In genomic region chr3:52817860-52818259, GRCh38 we compare ENCODE assay signal across 35 cellular contexts. TPM values are rescaled to one million over a fixed set of nuclear protein-coding genes. Genes with fewer than 3 reads are reported as not detected.
"Had no signal": no experiment of that assay in that cellular context is flagged by ENCODE, and none has a peak within 500 bp of the region (broad histone marks: within the 10 kb centered on the region; RNA-seq: fewer than 3 reads in every experiment).

No MANE protein-coding gene starts in this region.

- H3K9me3 Mint-ChIP-seq: activated B cell treated with CpG ODN at 0.5 μM for 24 hours; activated CD4-positive, alpha-beta memory T cell treated with anti-CD3 and anti-CD28 coated beads for 36 hours; activated naive CD4-positive, alpha-beta T cell treated with anti-CD3 and anti-CD28 coated beads, Interleukin-2, amount 10 ng/mL, durations not matched to agents 7 days and 5 days; activated naive CD8-positive, alpha-beta T cell treated with anti-CD3 and anti-CD28 coated beads, Interleukin-2, amount 50 U/mL, for 24 hours; brain had no signal

- DNase-seq: activated B cell treated with CpG ODN at 0.5 μM for 24 hours; activated CD4-positive, alpha-beta memory T cell treated with anti-CD3 and anti-CD28 coated beads for 36 hours; activated CD4-positive, alpha-beta T cell treated with anti-CD3 and anti-CD28 coated beads for 4 hours; activated CD4-positive, alpha-beta T cell treated with anti-CD3 and anti-CD28 coated beads, Interleukin-2, amount 50 U/mL, for 1 hour; activated CD4-positive, CD25-positive, alpha-beta regulatory T cell treated with anti-CD3 and anti-CD28 coated beads, Interleukin-2, amount 50 U/mL, for 72 hours; activated CD8-positive, alpha-beta memory T cell treated with anti-CD3 and anti-CD28 coated beads, Interleukin-2, amount 50 U/mL, for 48 hours; activated effector memory CD4-positive, alpha-beta T cell treated with Interleukin-2 at 50 U/mL for 16 hours; activated naive CD4-positive, alpha-beta T cell treated with anti-CD3 and anti-CD28 coated beads, Interleukin-2, amount 10 ng/mL, durations not matched to agents 7 days and 5 days; activated naive CD8-positive, alpha-beta T cell treated with anti-CD3 and anti-CD28 coated beads, Interleukin-2, amount 50 U/mL, for 24 hours; activated T-cell treated with anti-CD3 and anti-CD28 coated beads, Interleukin-2, amount 50 U/mL, for 48 hours; anterior cingulate cortex; NCI-H1092 treated with DMSO at 0.1 percent for 48 hours; NCI-H1417; NCI-H146; NCI-H187; NCI-H2029 treated with DMSO at 0.1 percent for 48 hours; NCI-H2107; NCI-H2171; NCI-H510A; NCI-H526; NCI-H748 treated with DMSO at 0.1 percent for 48 hours; NK-92 treated with Interleukin-12 subunit alpha and Interleukin-12 subunit beta, amount 100 ng/mL, for 24 hours; PC-9; Right ventricle myocardium superior; SW 1271; T-helper 1 cell; T-helper 2 cell; T-helper 9 cell had no signal

- H3K36me3 Mint-ChIP-seq: activated CD4-positive, alpha-beta memory T cell treated with anti-CD3 and anti-CD28 coated beads for 36 hours; activated naive CD4-positive, alpha-beta T cell treated with anti-CD3 and anti-CD28 coated beads, Interleukin-2, amount 10 ng/mL, durations not matched to agents 7 days and 5 days; activated naive CD8-positive, alpha-beta T cell; brain had no signal

- H3K4me3 Mint-ChIP-seq: activated B cell treated with CpG ODN at 0.5 μM for 24 hours; activated CD4-positive, alpha-beta memory T cell treated with anti-CD3 and anti-CD28 coated beads for 36 hours; activated naive CD4-positive, alpha-beta T cell treated with anti-CD3 and anti-CD28 coated beads, Interleukin-2, amount 10 ng/mL, durations not matched to agents 7 days and 5 days; activated naive CD8-positive, alpha-beta T cell; activated naive CD8-positive, alpha-beta T cell treated with anti-CD3 and anti-CD28 coated beads, Interleukin-2, amount 50 U/mL, for 24 hours; brain had no signal

- H3K4me2 ChIP-seq: PC-9 had no signal

- H3K27me3 Mint-ChIP-seq: activated B cell treated with CpG ODN at 0.5 μM for 24 hours; activated CD4-positive, alpha-beta memory T cell treated with anti-CD3 and anti-CD28 coated beads for 36 hours; activated naive CD4-positive, alpha-beta T cell treated with anti-CD3 and anti-CD28 coated beads, Interleukin-2, amount 10 ng/mL, durations not matched to agents 7 days and 5 days; activated naive CD8-positive, alpha-beta T cell; activated naive CD8-positive, alpha-beta T cell treated with anti-CD3 and anti-CD28 coated beads, Interleukin-2, amount 50 U/mL, for 24 hours had no signal

- H3K4me3 ChIP-seq: K562, PC-9 had no signal

- H3K27ac ChIP-seq: PC-9, RWPE1, VCaP had no signal

- H3K27ac Mint-ChIP-seq: activated B cell treated with CpG ODN at 0.5 μM for 24 hours; activated CD4-positive, alpha-beta memory T cell treated with anti-CD3 and anti-CD28 coated beads for 36 hours; activated naive CD8-positive, alpha-beta T cell; activated naive CD8-positive, alpha-beta T cell treated with anti-CD3 and anti-CD28 coated beads, Interleukin-2, amount 50 U/mL, for 24 hours had no signal

- H3K4me1 Mint-ChIP-seq: activated B cell treated with CpG ODN at 0.5 μM for 24 hours; activated naive CD4-positive, alpha-beta T cell treated with anti-CD3 and anti-CD28 coated beads, Interleukin-2, amount 10 ng/mL, durations not matched to agents 7 days and 5 days; activated naive CD8-positive, alpha-beta T cell treated with anti-CD3 and anti-CD28 coated beads, Interleukin-2, amount 50 U/mL, for 24 hours had no signal

- ATAC-seq: activated naive CD8-positive, alpha-beta T cell treated with anti-CD3 and anti-CD28 coated beads, Interleukin-2, amount 50 U/mL, for 24 hours; K562 had no signal

RNA-seq across cellular contexts. Expression of gene MUSTN1, which starts 17.0 kb away (rescaled TPM):
- total RNA-seq: bronchial epithelial cell, PC-9 had no signal

RNA-seq across cellular contexts. Expression of gene ITIH3, which starts 23.3 kb away (rescaled TPM):
- total RNA-seq: activated B cell treated with CpG ODN at 0.5 μM for 24 hours; activated CD4-positive, alpha-beta memory T cell treated with anti-CD3 and anti-CD28 coated beads for 36 hours; bronchial epithelial cell; M059J; PC-9 had no signal

RNA-seq across cellular contexts. Expression of gene ITIH1, which starts 40.5 kb away (rescaled TPM):
- total RNA-seq: activated CD4-positive, alpha-beta memory T cell treated with anti-CD3 and anti-CD28 coated beads for 36 hours; bronchial epithelial cell; M059J; PC-9; Right ventricle myocardium superior had no signal
